31 cellular contexts compared by ENCODE assay signal in genomic region chr21:39932335-39932734, GRCh38.
DNase-seq lines count a peak whose midpoint lies in the region; ATAC-seq and TF ChIP-seq lines count a peak whose summit lies in the region.
"Had no signal": no experiment of that assay in that cellular context is flagged by ENCODE, and none has a peak within 500 bp of the region (broad histone marks: within the 10 kb centered on the region; RNA-seq: fewer than 3 reads in every experiment).

No MANE protein-coding gene starts in this region.

- H4K20me1 ChIP-seq in MM.1S (ENCODE audit: insufficient read depth, low read length) = no peaks in the 10 kb centered on the region
- H4K20me1 ChIP-seq: BLaER1; BLaER1 treated with 17β-estradiol and CSF1 and Interleukin-3, amounts not matched to agents 10 nM and 100 nM had no signal

- H3K9me3 ChIP-seq in MM.1S (replicated peaks; ENCODE audit: insufficient read depth, low read length) = no peaks in the 10 kb centered on the region
- H3K9me3 ChIP-seq: A549; BE2C; BLaER1; BLaER1 treated with 17β-estradiol and CSF1 and Interleukin-3, amounts not matched to agents 10 nM and 100 nM; Caco-2 had no signal

- H3K79me2 ChIP-seq in MM.1S (ENCODE audit: low read length) = peaks cover 53% of the 10 kb centered on the region

- peaks cover 90% of the 10 kb centered on the region for H3K4me1 ChIP-seq in MM.1S (ENCODE audit: low read length)
- H3K4me1 ChIP-seq: A549; BE2C; BLaER1; BLaER1 treated with 17β-estradiol and CSF1 and Interleukin-3, amounts not matched to agents 10 nM and 100 nM; Caco-2 had no signal

- H3K9ac ChIP-seq in MM.1S (ENCODE audit: low read length) = peak overlapping the region; percentile 48
- H3K9ac ChIP-seq: BLaER1; BLaER1 treated with 17β-estradiol and CSF1 and Interleukin-3, amounts not matched to agents 10 nM and 100 nM had no signal

- peak overlapping the region; percentile 66 for H3K4me2 ChIP-seq in MM.1S (ENCODE audit: low read depth, low read length)
- H3K4me2 ChIP-seq: A549; BLaER1; BLaER1 treated with 17β-estradiol and CSF1 and Interleukin-3, amounts not matched to agents 10 nM and 100 nM had no signal

- TF ChIP-seq CTCF in MM.1S (IDR thresholded peaks at IDR 0.05; ENCODE audit: low read length) = no peak

- H3K27ac ChIP-seq in MM.1S (ENCODE audit: low read length) (peak overlapping the region; percentile 90), caudate nucleus (ENCODE audit: low read depth, low read length) (peak overlapping the region; percentile 33)
- H3K27ac ChIP-seq: 22Rv1; A549; BLaER1; BLaER1 treated with 17β-estradiol and CSF1 and Interleukin-3, amounts not matched to agents 10 nM and 100 nM; C4-2B had no signal

- H2AFZ ChIP-seq in MM.1S (ENCODE audit: low read length) = no peak overlapping the region

- H3F3A ChIP-seq in MM.1S (ENCODE audit: insufficient read depth, low read length) = peaks cover 60% of the 10 kb centered on the region

- H3K4me3 ChIP-seq in MM.1S (ENCODE audit: low read length) = peak overlapping the region; percentile 18
- H3K4me3 ChIP-seq: A549; BLaER1; BLaER1 treated with 17β-estradiol and CSF1 and Interleukin-3, amounts not matched to agents 10 nM and 100 nM had no signal

- H3K9me2 ChIP-seq in MM.1S (replicated peaks; ENCODE audit: insufficient read depth, low read length) = no peaks in the 10 kb centered on the region

- no peaks in the 10 kb centered on the region for H3K27me3 ChIP-seq in MM.1S (replicated peaks; ENCODE audit: insufficient read depth, low read length)
- H3K27me3 ChIP-seq: BE2C; BLaER1; BLaER1 treated with 17β-estradiol and CSF1 and Interleukin-3, amounts not matched to agents 10 nM and 100 nM had no signal

- ATAC-seq in HG02588 (IDR thresholded peaks at IDR 0.05; ENCODE audit: unreplicated experiment) (no peak), HG02763 (IDR thresholded peaks at IDR 0.05; ENCODE audit: unreplicated experiment) (no peak)
- ATAC-seq: A549; CD8-positive, alpha-beta T cell had no signal

- DNase-seq in MM.1S (peak; percentile 57), caudate nucleus (lab: John Stamatoyannopoulos, UW) (peak in 2 of 61 donors; percentile 65 to 81), putamen (ENCODE audit: low spot score) (peak; percentile 71)
- no peak for DNase-seq in stimulated activated CD4-positive, alpha-beta T cell treated with anti-CD3 and anti-CD28 coated beads, Interleukin-4, amount 100 ng/mL, for 4 hours
- DNase-seq: 8988T; ACHN; AML-193; BE2C; C1 segment of cervical spinal cord; Caco-2; Calu3; CD4-positive, alpha-beta memory T cell; CD4-positive, alpha-beta T cell; CD4-positive, CD25-positive, alpha-beta regulatory T cell; CD8-positive, alpha-beta memory T cell; CD8-positive, alpha-beta T cell; COR-L47; DMS 273 treated with DMSO at 0.1 percent for 48 hours; DMS153; DMS53; DMS79; DMS79 treated with DMSO at 0.1 percent for 48 hours; DND-41; EL had no signal

- H3K36me3 ChIP-seq in MM.1S (replicated peaks; ENCODE audit: insufficient read depth, low read length) = 0 out of 2 replicates have a peak, but pooled peaks cover 9% of the 10 kb centered on the region
- H3K36me3 ChIP-seq: BE2C; BLaER1; BLaER1 treated with 17β-estradiol and CSF1 and Interleukin-3, amounts not matched to agents 10 nM and 100 nM had no signal

Comparison
In these comparisons a context has a peak if more than half of its experiments do, and no peak if none do; other contexts are left out.
1. DNase-seq: peak in MM.1S (single experiment) and putamen (single experiment); none in stimulated activated CD4-positive, alpha-beta T cell treated with anti-CD3 and anti-CD28 coated beads, Interleukin-4, amount 100 ng/mL, for 4 hours (0 of 2).